8 cellular contexts compared by ENCODE assay signal in the genomic region with DNA sequence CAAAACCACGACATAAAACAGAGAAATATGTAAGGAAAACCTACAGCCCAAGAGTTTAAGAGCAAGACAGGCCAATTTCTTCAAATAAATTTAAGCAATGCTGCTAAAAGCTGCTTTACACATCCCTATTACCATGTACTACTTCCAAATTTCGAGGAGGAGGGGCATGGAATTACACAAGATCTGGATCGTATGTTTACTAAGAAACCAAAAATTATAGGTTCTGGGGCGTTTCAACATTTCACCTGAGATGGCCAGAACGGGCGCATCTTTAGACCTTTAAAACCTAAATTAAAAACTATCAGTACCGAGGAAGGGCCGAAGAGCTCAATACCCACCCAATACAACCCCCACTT. TPM values are rescaled to one million over a fixed set of nuclear protein-coding genes. Genes with fewer than 3 reads are reported as not detected.
A peak's percentile ranks its signal among the peaks of the same experiment; 100 is the strongest.
DNase-seq lines count a peak whose midpoint lies in the region; ATAC-seq, FAIRE-seq and TF ChIP-seq lines count a peak whose summit lies in the region.

No MANE protein-coding gene starts in this region.

- H3K4me3 ChIP-seq in mammary epithelial cell (replicated peaks in 1 of 3; ENCODE audit: insufficient read depth in 1 of 3, low read depth in 2 of 3, low read length in 3 of 3), result peak overlapping the region; percentile 84 to 98 (median 93)
- peak overlapping the region; percentile 58 for H3K4me3 ChIP-seq in mucosa of descending colon

- peak overlapping the region; percentile 92 for H3K4me2 ChIP-seq in mammary epithelial cell (ENCODE audit: insufficient read depth, low read depth, low read length)

- WGBS in mammary epithelial cell (ENCODE audit: low coverage, missing lambda C conversion rate), result under 1% methylated on average over 8 of the region's 8 CpGs

- H3K27ac ChIP-seq in 22Rv1 (peak overlapping the region; percentile 99), mammary epithelial cell (ENCODE audit: insufficient read depth, low read depth, low read length) (peak overlapping the region; percentile 82)

- no peaks in the 10 kb centered on the region for H3K9me3 ChIP-seq in mammary epithelial cell (replicated peaks; ENCODE audit: insufficient read depth, low read length)
- H3K9me3 ChIP-seq in mucosa of descending colon, result no peaks in the 10 kb centered on the region

- TF ChIP-seq CTCF in 22Rv1 (IDR thresholded peaks at IDR 0.05) (no peak), mammary epithelial cell (conservative IDR thresholded peaks at IDR 0.05 in 1 of 2, IDR thresholded peaks at IDR 0.05 in 1 of 2; ENCODE audit: extremely low read depth in 1 of 2, insufficient read depth in 1 of 2, low read depth in 1 of 2, low read length in 2 of 2) (no peak), mucosa of descending colon (IDR thresholded peaks at IDR 0.05) (no peak)

- intact Hi-C loops in mammary epithelial cell (cut with micrococcal nuclease), result loop anchor here (5.0 kb wide), 2 partner anchors 66 to 151 kb away; partner anchors contain the start of gene RBSN
- intact Hi-C loops in mucosa of descending colon (cut with DNase I, micrococcal nuclease), result no loop called here

- no TSS peak for BruUV-seq in mammary epithelial cell (replicated peaks; lab: Mats Ljungman, UMichigan)

- dilution Hi-C loops in mammary epithelial cell (cut with HindIII; ENCODE audit: low sequenced_read_pairs), result no loop called here

- H4K20me1 ChIP-seq in mammary epithelial cell (ENCODE audit: insufficient read depth, low read length), result no peaks in the 10 kb centered on the region

- H3K36me3 ChIP-seq in mammary epithelial cell (ENCODE audit: insufficient read depth, low read length) (peaks cover 9% of the 10 kb centered on the region), mucosa of descending colon (ENCODE audit: low read depth) (peaks cover 3% of the 10 kb centered on the region)

- CTCF ChIA-PET in mammary epithelial cell (lab: Charles Lee; ENCODE audit: low non-redundant PET), result interaction anchor here (0.5 to 0.7 kb wide), 2 partner anchors 105 to 211 kb away, joined by 3 read pairs; no protein-coding TSS in a partner anchor

- in situ Hi-C loops in mammary epithelial cell (cut with MboI; ENCODE audit: low sequenced_read_pairs in 2 of 2), result loop anchor here in 1 of 2 donors (25.0 kb wide), 1 partner anchor 266 kb away; the partner anchor contains the start of gene CAPN7

- peak overlapping the region; percentile 89 for H3K9ac ChIP-seq in mammary epithelial cell (ENCODE audit: insufficient read depth, low read length)

- H3K4me1 ChIP-seq in mammary epithelial cell (ENCODE audit: insufficient read depth, low read length) (peaks cover 14% of the 10 kb centered on the region), mucosa of descending colon (ENCODE audit: low read depth) (peaks cover 24% of the 10 kb centered on the region)

- DNase-seq in HS-27A (ENCODE audit: low read depth), result peak; percentile 3
- no peak for DNase-seq in mammary epithelial cell
- no peak for DNase-seq in mucosa of descending colon
- no peak for DNase-seq in urothelium cell line (ENCODE audit: low spot score)
- DNase-seq in kidney glomerular epithelial cell (lab: John Stamatoyannopoulos, UW), result no peak
- DNase-seq in SW 1271 (lab: John Stamatoyannopoulos, UW), result no peak

- no peaks in the 10 kb centered on the region for H3K27me3 ChIP-seq in mammary epithelial cell (ENCODE audit: insufficient read depth, low read length)

- no peak for FAIRE-seq in urothelium cell line (lab: Jason Lieb, UNC)

- H2AFZ ChIP-seq in mammary epithelial cell (ENCODE audit: low read depth, low read length), result peak overlapping the region; percentile 96

- no peak for ATAC-seq in mucosa of descending colon
- no peak for ATAC-seq in GM18873 (IDR thresholded peaks at IDR 0.05; ENCODE audit: low FRiP score, unreplicated experiment)

- peaks cover 74% of the 10 kb centered on the region for H3K79me2 ChIP-seq in mammary epithelial cell (ENCODE audit: insufficient read depth, low read length)

RNA-seq across cellular contexts. Expression of gene NR2C2, which starts 0.7 kb away (rescaled TPM):
- total RNA-seq in mammary epithelial cell (10 to 100 TPM; 27.0 to 32.7 TPM), mucosa of descending colon (10 to 100 TPM; 37.6 to 56.6 (median 53.9) TPM)
- polyA plus RNA-seq in mammary epithelial cell, result 12.0 TPM
- 31.9 TPM for polyA minus RNA-seq in mammary epithelial cell
